Comparison of ENCODE assay signal across 10 cellular contexts in genomic region chr6:144093658-144094057, GRCh38. TPM values are rescaled to one million over a fixed set of nuclear protein-coding genes. Genes with fewer than 3 reads are reported as not detected.
A peak's percentile ranks its signal among the peaks of the same experiment; 100 is the strongest.
DNase-seq lines count a peak whose midpoint lies in the region; ATAC-seq and TF ChIP-seq lines count a peak whose summit lies in the region.
"Had no signal": no experiment of that assay in that cellular context is flagged by ENCODE, and none has a peak within 500 bp of the region (broad histone marks: within the 10 kb centered on the region; RNA-seq: fewer than 3 reads in every experiment).

No MANE protein-coding gene starts in this region.

- H3K9ac ChIP-seq in iPS-18a (ENCODE audit: low read length), result no peak overlapping the region

- no peak for TF ChIP-seq CTCF in cardiac muscle cell (IDR thresholded peaks at IDR 0.05; ENCODE audit: low read depth, low read length)
- TF ChIP-seq CTCF in suprapubic skin (IDR thresholded peaks at IDR 0.05), result no peak

- H3K27ac Mint-ChIP-seq in T-helper 17 cell, result peak overlapping the region; percentile 96

- no peaks in the 10 kb centered on the region for H3K27me3 Mint-ChIP-seq in T-helper 17 cell

- peak overlapping the region; percentile 81 for H3K4me3 ChIP-seq in cardiac muscle cell
- H3K4me3 ChIP-seq in iPS-18a (ENCODE audit: low read length), result peak overlapping the region; percentile 92
- H3K4me3 ChIP-seq in suprapubic skin, result peak overlapping the region; percentile 68

- 94% methylated on average over 7 of the region's 7 CpGs for WGBS in suprapubic skin

- no peaks in the 10 kb centered on the region for H3K9me3 ChIP-seq in cardiac muscle cell (ENCODE audit: low read depth)
- H3K9me3 ChIP-seq in T-helper 17 cell (ENCODE audit: control insufficient read depth, low read length, poor library complexity, severe bottlenecking), result no peaks in the 10 kb centered on the region
- H3K9me3 ChIP-seq in iPS-18a (ENCODE audit: control insufficient read depth, low read depth, low read length), result no peaks in the 10 kb centered on the region
- no peaks in the 10 kb centered on the region for H3K9me3 ChIP-seq in suprapubic skin

- H3K36me3 ChIP-seq in cardiac muscle cell (no peaks in the 10 kb centered on the region), iPS-18a (ENCODE audit: control insufficient read depth, low read depth, low read length) (no peaks in the 10 kb centered on the region), suprapubic skin (no peaks in the 10 kb centered on the region)
- H3K36me3 ChIP-seq: WERI-Rb-1 had no signal

- H3K4me1 ChIP-seq in cardiac muscle cell (ENCODE audit: low read depth), result peaks cover 7% of the 10 kb centered on the region
- H3K4me1 ChIP-seq in iPS-18a (ENCODE audit: control insufficient read depth, low read depth, low read length), result no peaks in the 10 kb centered on the region
- peaks cover 24% of the 10 kb centered on the region for H3K4me1 ChIP-seq in suprapubic skin

- no peak for TF ChIP-seq EP300 in suprapubic skin (IDR thresholded peaks at IDR 0.05)

- H3K36me3 Mint-ChIP-seq in T-helper 17 cell (ENCODE audit: low read depth), result peaks cover 3% of the 10 kb centered on the region

- H3K27me3 ChIP-seq in cardiac muscle cell, result peaks cover 2% of the 10 kb centered on the region
- peaks cover 2% of the 10 kb centered on the region for H3K27me3 ChIP-seq in iPS-18a (ENCODE audit: control insufficient read depth, insufficient read depth, low read length)
- no peaks in the 10 kb centered on the region for H3K27me3 ChIP-seq in suprapubic skin

- DNase-seq in cardiac muscle cell (ENCODE audit: low read depth in 1 of 2, low spot score in 1 of 2) (no peak), left ventricle myocardium superior (no peak), T-helper 17 cell (no peak), suprapubic skin (ENCODE audit: low spot score in 2 of 2) (no peak)
- DNase-seq: NCI-H1092 treated with DMSO at 0.1 percent for 48 hours, WERI-Rb-1 had no signal

- intact Hi-C loops in left ventricle myocardium superior (cut with micrococcal nuclease), result no loop called here

- peaks cover 21% of the 10 kb centered on the region for H3K4me1 Mint-ChIP-seq in T-helper 17 cell

- H3K27ac ChIP-seq in cardiac muscle cell (no peak overlapping the region), iPS-18a (ENCODE audit: low read length) (no peak overlapping the region), suprapubic skin (no peak overlapping the region)
- H3K27ac ChIP-seq: WERI-Rb-1 had no signal

- no peak for TF ChIP-seq POLR2A in suprapubic skin (IDR thresholded peaks at IDR 0.05)

- ATAC-seq in left ventricle myocardium superior (no peak), T-helper 17 cell (no peak), GM21529 (IDR thresholded peaks at IDR 0.05; ENCODE audit: unreplicated experiment) (no peak), HG03460 (IDR thresholded peaks at IDR 0.05; ENCODE audit: unreplicated experiment) (no peak), GM21528 (IDR thresholded peaks at IDR 0.05; ENCODE audit: low FRiP score, unreplicated experiment) (no peak)

- H3K4me3 Mint-ChIP-seq in T-helper 17 cell, result peak overlapping the region; percentile 59

RNA-seq across cellular contexts. Expression of gene SF3B5, which starts 1.7 kb away (rescaled TPM):
- 139 and 183 TPM in 2 replicates for total RNA-seq in cardiac muscle cell
- 223 and 252 TPM in 2 replicates for polyA plus RNA-seq in cardiac muscle cell
- total RNA-seq in left ventricle myocardium superior, result 125 TPM
- total RNA-seq in T-helper 17 cell, result 100 to 1,000 TPM; 143 to 175 TPM
- total RNA-seq in suprapubic skin, result 100 to 1,000 TPM; 111 to 218 (median 173) TPM

RNA-seq across cellular contexts. Expression of gene STX11, which starts 56.7 kb away (rescaled TPM):
- total RNA-seq in cardiac muscle cell, result 0.98 and 2.1 TPM in 2 replicates
- 0.20 and 1.6 TPM in 2 replicates for polyA plus RNA-seq in cardiac muscle cell
- total RNA-seq in left ventricle myocardium superior, result 7.8 TPM
- 10 to 100 TPM; 16.1 to 26.7 TPM for total RNA-seq in T-helper 17 cell
- 10 to 100 TPM; 12.4 to 28.2 (median 17.3) TPM for total RNA-seq in suprapubic skin
